ENCODE assay signal across 12 cellular contexts in genomic region chr7:114759347-114760062, GRCh38.
DNase-seq lines count a peak whose midpoint lies in the region; TF ChIP-seq lines count a peak whose summit lies in the region.
"Had no signal": no experiment of that assay in that cellular context is flagged by ENCODE, and none has a peak within 500 bp of the region (broad histone marks: within the 10 kb centered on the region; RNA-seq: fewer than 3 reads in every experiment).

No MANE protein-coding gene starts in this region.

- DNase-seq in COLO668 (lab: John Stamatoyannopoulos, UW; ENCODE audit: unreplicated experiment) (peak; percentile 28), LNCaP clone FGC (ENCODE audit: low read depth) (peak; percentile 0), SHP77 treated with DMSO at 0.1 percent for 48 hours (lab: John Stamatoyannopoulos, UW) (peak; percentile 42), globus pallidus (ENCODE audit: low spot score) (peak; percentile 3), A172 (ENCODE audit: low spot score) (no peak), cerebellar cortex (ENCODE audit: low spot score) (no peak), GM19240 (ENCODE audit: insufficient read length, low spot score) (no peak)
- DNase-seq in activated CD4-positive, CD25-positive, alpha-beta regulatory T cell (lab: John Stamatoyannopoulos, UW) = no peak
- DNase-seq: activated naive CD4-positive, alpha-beta T cell treated with anti-CD3 and anti-CD28 coated beads, Interleukin-2, amount 10 ng/mL, durations not matched to agents 7 days and 5 days; right cardiac atrium; T-helper 9 cell had no signal

- no peak for TF ChIP-seq CTCF in LNCaP clone FGC (IDR thresholded peaks at IDR 0.05; ENCODE audit: control insufficient read depth, extremely low read depth, insufficient read depth)

- H3K4me3 ChIP-seq in LNCaP clone FGC (ENCODE audit: low read depth, low read length) = no peak overlapping the region
- H3K4me3 ChIP-seq: BLaER1 treated with 17β-estradiol and CSF1 and Interleukin-3, amounts not matched to agents 10 nM and 100 nM had no signal

Comparison
In these comparisons a context has a peak if more than half of its experiments do, and no peak if none do; other contexts are left out.
1. DNase-seq: peak in COLO668 (single experiment), LNCaP clone FGC (single experiment), SHP77 treated with DMSO at 0.1 percent for 48 hours (single experiment) and globus pallidus (single experiment); none in A172 (single experiment), cerebellar cortex (single experiment), GM19240 (single experiment) and activated CD4-positive, CD25-positive, alpha-beta regulatory T cell (0 of 4).